Comparison of ENCODE assay signal across 25 cellular contexts in genomic region chr4:186170966-186171365, GRCh38. TPM values are rescaled to one million over a fixed set of nuclear protein-coding genes. Genes with fewer than 3 reads are reported as not detected.
"Had no signal": no experiment of that assay in that cellular context is flagged by ENCODE, and none has a peak within 500 bp of the region (broad histone marks: within the 10 kb centered on the region; RNA-seq: fewer than 3 reads in every experiment).

No MANE protein-coding gene starts in this region.

- ATAC-seq: foreskin keratinocyte, left ventricle myocardium superior, natural killer cell, right lobe of liver had no signal

- H3K4me1 ChIP-seq: esophagus muscularis mucosa, foreskin keratinocyte, lower lobe of right lung, parathyroid adenoma, suprapubic skin, transverse colon, upper lobe of right lung, uterus had no signal

- H3K27ac ChIP-seq: coronary artery, esophagus muscularis mucosa, foreskin keratinocyte, lower lobe of right lung, parathyroid adenoma, right lobe of liver, suprapubic skin, transverse colon, upper lobe of right lung, uterus had no signal

- H3K27me3 Mint-ChIP-seq: progenitor cell of endocrine pancreas; stimulated activated naive CD8-positive, alpha-beta T cell treated with anti-CD3 and anti-CD28 coated beads, Interleukin-15, amount 100 ng/mL, for 72 hours had no signal

- H3K4me3 Mint-ChIP-seq: natural killer cell; stimulated activated naive CD8-positive, alpha-beta T cell treated with anti-CD3 and anti-CD28 coated beads, Interleukin-15, amount 100 ng/mL, for 72 hours had no signal

- H3K27me3 ChIP-seq: esophagus muscularis mucosa, foreskin keratinocyte, right lobe of liver, suprapubic skin, transverse colon, upper lobe of right lung, uterus had no signal

- DNase-seq: dermis blood vessel endothelial cell; effector memory CD4-positive, alpha-beta T cell; foreskin keratinocyte; left ventricle myocardium superior; lower lobe of right lung; natural killer cell; right lobe of liver; small intestine; stimulated activated CD4-positive, alpha-beta T cell treated with anti-CD3 and anti-CD28 coated beads, Interleukin-15, amount 100 ng/mL, for 24 hours; stimulated activated CD4-positive, alpha-beta T cell treated with anti-CD3 and anti-CD28 coated beads, Interleukin-2, amount 100 ng/mL, for 48 hours; stimulated activated naive CD4-positive, alpha-beta T cell; stimulated activated naive CD8-positive, alpha-beta T cell treated with anti-CD3 and anti-CD28 coated beads, Interleukin-15, amount 100 ng/mL, for 72 hours; transverse colon; upper lobe of right lung; uterus had no signal

- H2AFZ ChIP-seq: parathyroid adenoma had no signal

- H3K36me3 ChIP-seq: right lobe of liver, suprapubic skin, transverse colon, upper lobe of right lung, uterus had no signal

- H3K36me3 Mint-ChIP-seq: natural killer cell had no signal

- H3K79me2 ChIP-seq: parathyroid adenoma had no signal

- H3K4me1 Mint-ChIP-seq: natural killer cell; stimulated activated naive CD8-positive, alpha-beta T cell treated with anti-CD3 and anti-CD28 coated beads, Interleukin-15, amount 100 ng/mL, for 72 hours had no signal

- H3K9me3 Mint-ChIP-seq: natural killer cell; stimulated activated naive CD8-positive, alpha-beta T cell treated with anti-CD3 and anti-CD28 coated beads, Interleukin-15, amount 100 ng/mL, for 72 hours had no signal

- H3K27ac Mint-ChIP-seq: natural killer cell; progenitor cell of endocrine pancreas; stimulated activated naive CD8-positive, alpha-beta T cell treated with anti-CD3 and anti-CD28 coated beads, Interleukin-15, amount 100 ng/mL, for 72 hours had no signal

- H3K4me3 ChIP-seq: coronary artery, esophagus muscularis mucosa, lower lobe of right lung, right lobe of liver, suprapubic skin, transverse colon, upper lobe of right lung, uterus had no signal

- H3K9me3 ChIP-seq: esophagus muscularis mucosa, lower lobe of right lung, right lobe of liver, suprapubic skin, transverse colon, upper lobe of right lung, uterus had no signal

RNA-seq across cellular contexts. Expression of gene KLKB1, which starts 56.3 kb away (rescaled TPM):
- total RNA-seq: endothelial cell of umbilical vein, epithelial cell of proximal tubule, foreskin keratinocyte, mesenteric fat pad, osteoblast, progenitor cell of endocrine pancreas, suprapubic skin had no signal
- polyA plus RNA-seq: endothelial cell of umbilical vein, foreskin keratinocyte, neural cell had no signal
